8 cellular contexts compared by ENCODE assay signal in the genomic region with DNA sequence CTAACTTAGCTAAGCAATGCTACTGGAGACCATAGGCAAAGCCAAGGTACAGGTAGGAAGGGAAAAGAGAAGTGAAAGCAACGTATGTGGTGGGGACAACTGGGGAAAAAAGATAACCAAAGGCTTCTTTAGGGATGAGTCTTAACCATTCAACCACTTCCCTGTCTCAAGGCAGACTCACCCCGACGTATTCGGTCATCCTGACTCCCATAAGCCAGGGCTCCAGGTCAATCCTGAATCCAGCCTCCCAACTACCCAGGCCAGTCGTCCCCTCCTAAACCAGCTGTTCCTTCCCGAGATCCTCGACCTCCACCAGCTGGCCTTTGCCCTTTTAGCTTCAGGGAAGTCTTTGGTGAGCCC. TPM values are rescaled to one million over a fixed set of nuclear protein-coding genes. Genes with fewer than 3 reads are reported as not detected.
A peak's percentile ranks its signal among the peaks of the same experiment; 100 is the strongest.
DNase-seq lines count a peak whose midpoint lies in the region; ATAC-seq and TF ChIP-seq lines count a peak whose summit lies in the region.

No MANE protein-coding gene starts in this region.

- peaks cover 4% of the 10 kb centered on the region; the same call in 1 of the 2 replicates for H3K79me2 ChIP-seq in KMS-11 (ENCODE audit: insufficient read depth, low read depth)

- peak overlapping the region; percentile 97 for H2AFZ ChIP-seq in KMS-11 (ENCODE audit: low read depth)

- TF ChIP-seq CTCF in KMS-11 (conservative IDR thresholded peaks at IDR 0.05; ENCODE audit: low read depth, low read length), result no peak
- no peak for TF ChIP-seq CTCF in breast epithelium (IDR thresholded peaks at IDR 0.05)
- TF ChIP-seq CTCF in lower leg skin (IDR thresholded peaks at IDR 0.05), result no peak
- no peak for TF ChIP-seq CTCF in upper lobe of right lung (IDR thresholded peaks at IDR 0.05)

- H4K20me1 ChIP-seq in KMS-11 (ENCODE audit: insufficient read depth), result no peaks in the 10 kb centered on the region

- H3K27ac ChIP-seq in CD8-positive, alpha-beta memory T cell (ENCODE audit: low read depth, low read length), result peak overlapping the region; percentile 85
- H3K27ac ChIP-seq in KMS-11, result peak overlapping the region; percentile 62
- peak overlapping the region; percentile 90 to 91 for H3K27ac ChIP-seq in breast epithelium
- peak overlapping the region; percentile 93 for H3K27ac ChIP-seq in upper lobe of right lung

- H3K36me3 Mint-ChIP-seq in CD8-positive, alpha-beta memory T cell, result peaks cover 0 to 37% (median 0%) of the 10 kb centered on the region in 3 donors

- peaks cover 23% of the 10 kb centered on the region for H3K4me1 ChIP-seq in CD8-positive, alpha-beta memory T cell (ENCODE audit: insufficient read depth, low read length)
- H3K4me1 ChIP-seq in KMS-11 (ENCODE audit: low read depth, poor library complexity, severe bottlenecking) (peaks cover 21% of the 10 kb centered on the region), breast epithelium (peaks cover 7 to 10% of the 10 kb centered on the region in 2 donors), upper lobe of right lung (peaks cover 25% of the 10 kb centered on the region)

- intact Hi-C loops in breast epithelium (cut with DNase I; ENCODE audit: low total_unique reads) (no loop called here), lower leg skin (cut with DNase I; ENCODE audit: low total_unique reads) (no loop called here), upper lobe of right lung (cut with DNase I) (no loop called here)

- H3K9me3 ChIP-seq in CD8-positive, alpha-beta memory T cell (ENCODE audit: low read length), result no peaks in the 10 kb centered on the region
- H3K9me3 ChIP-seq in breast epithelium, result no peaks in the 10 kb centered on the region
- H3K9me3 ChIP-seq in upper lobe of right lung, result no peaks in the 10 kb centered on the region

- H3K27ac Mint-ChIP-seq in CD8-positive, alpha-beta memory T cell, result peak overlapping the region; percentile 73 to 100 (median 98)

- H3K9me3 Mint-ChIP-seq in CD8-positive, alpha-beta memory T cell, result no peaks in the 10 kb centered on the region

- no peaks in the 10 kb centered on the region for H3K27me3 ChIP-seq in CD8-positive, alpha-beta memory T cell (ENCODE audit: insufficient read depth, low read length, poor library complexity, severe bottlenecking)
- H3K27me3 ChIP-seq in KMS-11 (ENCODE audit: insufficient read depth, low read depth) (no peaks in the 10 kb centered on the region), breast epithelium (no peaks in the 10 kb centered on the region), upper lobe of right lung (no peaks in the 10 kb centered on the region)

- no peaks in the 10 kb centered on the region for H3K27me3 Mint-ChIP-seq in CD8-positive, alpha-beta memory T cell

- peak; percentile 22 for ATAC-seq in GM21528 (IDR thresholded peaks at IDR 0.05; ENCODE audit: low FRiP score, unreplicated experiment)
- peak; percentile 41 for ATAC-seq in upper lobe of right lung

- peak overlapping the region; percentile 91 for H3K4me2 ChIP-seq in KMS-11

- DNase-seq in CD8-positive, alpha-beta memory T cell, result no peak
- DNase-seq in breast epithelium (ENCODE audit: low spot score in 2 of 2) (no peak), lower leg skin (ENCODE audit: low spot score in 2 of 2) (no peak), upper lobe of right lung (no peak), activated gamma-delta T cell treated with Interleukin-2 at 50 U/mL for 16 hours (no peak)
- DNase-seq in stimulated activated CD4-positive, alpha-beta T cell treated with anti-CD3 and anti-CD28 coated beads, Interleukin-4, amount 100 ng/mL, for 24 hours, result no peak

- peak overlapping the region; percentile 86 for H3K4me3 ChIP-seq in CD8-positive, alpha-beta memory T cell (ENCODE audit: low read length)
- H3K4me3 ChIP-seq in KMS-11 (IDR thresholded peaks at IDR 0.05; ENCODE audit: insufficient read depth, low read depth, low read length) (no peak overlapping the region), breast epithelium (peak overlapping the region; percentile 72 to 95 (median 79)), lower leg skin (ENCODE audit: low read depth, poor library complexity, severe bottlenecking) (peak overlapping the region; percentile 64), upper lobe of right lung (peak overlapping the region; percentile 81)

- peak overlapping the region; percentile 82 for H3K9ac ChIP-seq in KMS-11

- CTCF ChIA-PET in CD8-positive, alpha-beta memory T cell (lab: Charles Lee), result interaction anchor here (0.7 to 5.5 kb wide), 19 partner anchors 9 to 313 kb away, joined by 3 to 20 read pairs (median 4); a partner anchor contains a TSS

- WGBS in lower leg skin, 2 donors, result 1 to 2% methylated on average over 7 of the region's 7 CpGs

- POLR2A ChIA-PET in CD8-positive, alpha-beta memory T cell (lab: Charles Lee), result interaction anchor here (0.6 to 1.9 kb wide), 9 partner anchors 11 to 178 kb away, joined by 3 to 31 read pairs (median 6); a partner anchor contains a TSS

- no peak for TF ChIP-seq POLR2A in breast epithelium (IDR thresholded peaks at IDR 0.05)
- TF ChIP-seq POLR2A in lower leg skin (IDR thresholded peaks at IDR 0.05), result no peak

- peaks cover 23 to 34% (median 28%) of the 10 kb centered on the region in 3 donors for H3K4me1 Mint-ChIP-seq in CD8-positive, alpha-beta memory T cell

- H3K4me3 Mint-ChIP-seq in CD8-positive, alpha-beta memory T cell, result peak overlapping the region; percentile 95 to 99 (median 96)

- peaks cover 11% of the 10 kb centered on the region for H3K36me3 ChIP-seq in CD8-positive, alpha-beta memory T cell (ENCODE audit: insufficient read depth, low read length)
- H3K36me3 ChIP-seq in KMS-11 (ENCODE audit: insufficient read depth) (no peaks in the 10 kb centered on the region), breast epithelium (no peaks in the 10 kb centered on the region), upper lobe of right lung (peaks cover 19% of the 10 kb centered on the region)

RNA-seq across cellular contexts. Expression of a gene that starts 0.3 kb away (rescaled TPM):
- 10 to 100 TPM; 24.1 to 24.5 TPM for total RNA-seq in CD8-positive, alpha-beta memory T cell
- 14.6 TPM for polyA plus RNA-seq in CD8-positive, alpha-beta memory T cell
- total RNA-seq in breast epithelium (10 to 100 TPM; 39.7 to 45.2 (median 41.9) TPM), lower leg skin (10 to 100 TPM; 20.2 to 38.9 (median 21.9) TPM), upper lobe of right lung (31.6 TPM)

RNA-seq across cellular contexts. Expression of a gene that starts 9.5 kb away (rescaled TPM):
- 10 to 100 TPM in 1 of 2 experiments, 1 to 10 TPM in 1; 9.6 to 13.6 TPM for total RNA-seq in CD8-positive, alpha-beta memory T cell
- 3.7 TPM for polyA plus RNA-seq in CD8-positive, alpha-beta memory T cell
- 10 to 100 TPM; 56.1 to 92.4 (median 91.1) TPM for total RNA-seq in breast epithelium
- total RNA-seq in lower leg skin, result 10 to 100 TPM; 18.5 to 34.6 (median 23.4) TPM
- total RNA-seq in upper lobe of right lung, result 44.1 TPM

RNA-seq across cellular contexts. Expression of a gene that starts 21.6 kb away (rescaled TPM):
- 10 to 100 TPM; 62.1 to 65.7 TPM for total RNA-seq in CD8-positive, alpha-beta memory T cell
- polyA plus RNA-seq in CD8-positive, alpha-beta memory T cell, result 30.5 TPM
- total RNA-seq in breast epithelium, result 10 to 100 TPM; 43.3 to 56.5 (median 46.6) TPM
- total RNA-seq in lower leg skin, result 10 to 100 TPM; 43.2 to 65.5 (median 51.5) TPM
- total RNA-seq in upper lobe of right lung, result 50.1 TPM

RNA-seq across cellular contexts. Expression of a gene that starts 33.5 kb away (rescaled TPM):
- 100 to 1,000 TPM; 170 to 172 TPM for total RNA-seq in CD8-positive, alpha-beta memory T cell
- 34.4 TPM for polyA plus RNA-seq in CD8-positive, alpha-beta memory T cell
- 10 to 100 TPM; 31.2 to 44.5 (median 39.3) TPM for total RNA-seq in breast epithelium
- 10 to 100 TPM; 53.2 to 85.7 (median 66.0) TPM for total RNA-seq in lower leg skin
- 49.6 TPM for total RNA-seq in upper lobe of right lung
